In genomic region chr19:13846533-13847032, GRCh38 we compare ENCODE assay signal across 1 cellular context.
TF ChIP-seq lines count a peak whose summit lies in the region.

No MANE protein-coding gene starts in this region.

TF ChIP-seq in HepG2, 621 proteins besides CTCF, POLR2A, EP300 and RAD21 (continued from another document and continues in another):
- TF ChIP-seq RERE (CRISPR knock-in tag; IDR thresholded peaks at IDR 0.05; ENCODE audit: low read depth) (no peak), ZFP90 (CRISPR knock-in tag; IDR thresholded peaks at IDR 0.05; ENCODE audit: borderline replicate concordance) (peak; percentile 72; the same call in 1 of the 2 replicates), SALL1 (CRISPR knock-in tag; IDR thresholded peaks at IDR 0.05) (peak; percentile 20; the same call in 1 of the 2 replicates), BHLHE40 (IDR thresholded peaks at IDR 0.05; ENCODE audit: low read length) (peak; percentile 86), PRDM4 (CRISPR knock-in tag; IDR thresholded peaks at IDR 0.05; ENCODE audit: borderline replicate concordance) (no peak), GFI1 (CRISPR knock-in tag; IDR thresholded peaks at IDR 0.05; ENCODE audit: borderline replicate concordance) (no peak), ZNF598 (CRISPR knock-in tag; IDR thresholded peaks at IDR 0.05; ENCODE audit: borderline replicate concordance) (no peak), CREM (IDR thresholded peaks at IDR 0.05) (no peak; the same call in 1 of the 2 replicates), CREM (CRISPR knock-in tag; IDR thresholded peaks at IDR 0.05) (no peak), MTERF4 (CRISPR knock-in tag; IDR thresholded peaks at IDR 0.05) (peak; percentile 79; the same call in 1 of the 2 replicates), HOMEZ (CRISPR knock-in tag; IDR thresholded peaks at IDR 0.05; ENCODE audit: low read depth) (peak; percentile 23; the same call in 1 of the 2 replicates), ZNF143 (CRISPR knock-in tag; IDR thresholded peaks at IDR 0.05) (no peak), ZNF546 (CRISPR knock-in tag; conservative IDR thresholded peaks at IDR 0.05) (0 out of 2 replicates have a peak, but pooled peaks have one; percentile 22), IKZF1 (IDR thresholded peaks at IDR 0.05) (no peak), ZNF136 (CRISPR knock-in tag; IDR thresholded peaks at IDR 0.05; ENCODE audit: low read depth) (0 out of 2 replicates have a peak, but pooled peaks have one; percentile 18), ZNF501 (CRISPR knock-in tag; IDR thresholded peaks at IDR 0.05) (peak; percentile 31; the same call in 1 of the 2 replicates), CBX5 (CRISPR knock-in tag; IDR thresholded peaks at IDR 0.05; ENCODE audit: borderline replicate concordance) (peak; percentile 45; the same call in 1 of the 2 replicates), SP1 (IDR thresholded peaks at IDR 0.05) (no peak), SP1 (CRISPR knock-in tag; IDR thresholded peaks at IDR 0.05) (peak; percentile 56), TIGD3 (CRISPR knock-in tag; IDR thresholded peaks at IDR 0.05; ENCODE audit: borderline replicate concordance) (no peak), GLI4 (CRISPR knock-in tag; IDR thresholded peaks at IDR 0.05; ENCODE audit: borderline replicate concordance) (no peak), MIXL1 (CRISPR knock-in tag; IDR thresholded peaks at IDR 0.05) (no peak), PREB (CRISPR knock-in tag; IDR thresholded peaks at IDR 0.05) (no peak), SKIL (CRISPR knock-in tag; IDR thresholded peaks at IDR 0.05; ENCODE audit: borderline replicate concordance) (no peak; the same call in 1 of the 2 replicates), NRL (CRISPR knock-in tag; IDR thresholded peaks at IDR 0.05; ENCODE audit: borderline replicate concordance) (no peak), CCAR2 (optimal IDR thresholded peaks at IDR 0.05; ENCODE audit: low read depth, low read length) (no peak), ZNF296 (CRISPR knock-in tag; conservative IDR thresholded peaks at IDR 0.05) (0 out of 2 replicates have a peak, but pooled peaks have one; percentile 34), ZNF251 (CRISPR knock-in tag; IDR thresholded peaks at IDR 0.05) (no peak), POLR2G (IDR thresholded peaks at IDR 0.05; ENCODE audit: low read depth, low read length) (peak; percentile 59), DR1 (CRISPR knock-in tag; IDR thresholded peaks at IDR 0.05) (no peak), ZSCAN30 (CRISPR knock-in tag; IDR thresholded peaks at IDR 0.05) (no peak; the same call in 1 of the 2 replicates), NFAT5 (CRISPR knock-in tag; IDR thresholded peaks at IDR 0.05) (no peak), ISX (CRISPR knock-in tag; conservative IDR thresholded peaks at IDR 0.05) (no peak), ZFYVE20 (CRISPR knock-in tag; IDR thresholded peaks at IDR 0.05; ENCODE audit: borderline replicate concordance, low read depth) (no peak), ZBTB39 (CRISPR knock-in tag; IDR thresholded peaks at IDR 0.05) (no peak), CBX1 (IDR thresholded peaks at IDR 0.05; ENCODE audit: low read depth) (no peak)
